ENCODE assay signal across 11 cellular contexts in the genomic region with DNA sequence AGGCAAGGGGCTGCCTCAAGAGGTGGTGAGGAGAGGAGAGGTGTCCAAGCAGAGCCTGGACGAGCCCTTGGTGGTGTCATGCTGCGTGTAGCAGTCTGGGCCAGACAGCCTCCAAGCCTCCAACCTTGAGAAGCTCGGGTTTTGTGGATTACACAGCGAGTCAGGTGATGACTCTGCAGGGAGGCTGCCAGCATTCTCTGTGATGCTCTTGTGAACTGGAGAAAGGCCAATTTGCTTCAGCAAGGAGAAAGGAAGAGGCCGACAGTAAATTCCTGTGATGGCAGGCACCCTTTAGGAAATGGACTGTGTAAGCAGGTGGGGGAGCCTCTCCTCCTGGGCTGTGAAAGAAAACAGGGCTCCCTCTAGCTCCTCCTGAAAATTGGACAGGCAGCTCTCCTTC. TPM values are rescaled to one million over a fixed set of nuclear protein-coding genes. Genes with fewer than 3 reads are reported as not detected.
DNase-seq lines count a peak whose midpoint lies in the region; ATAC-seq and TF ChIP-seq lines count a peak whose summit lies in the region.
"Had no signal": no experiment of that assay in that cellular context is flagged by ENCODE, and none has a peak within 500 bp of the region (broad histone marks: within the 10 kb centered on the region; RNA-seq: fewer than 3 reads in every experiment).

No MANE protein-coding gene starts in this region.

- H3K27me3 Mint-ChIP-seq in type B pancreatic cell: peaks cover 4% of the 10 kb centered on the region
- H3K27me3 Mint-ChIP-seq: activated naive CD8-positive, alpha-beta T cell had no signal

- H3K4me3 ChIP-seq in fibroblast of the aortic adventitia (ENCODE audit: low read depth, low read length): no peak overlapping the region

- peak overlapping the region; percentile 30 for H3K27ac Mint-ChIP-seq in type B pancreatic cell
- H3K27ac Mint-ChIP-seq: activated naive CD8-positive, alpha-beta T cell had no signal

- ATAC-seq in GM18870 (IDR thresholded peaks at IDR 0.05; ENCODE audit: unreplicated experiment): no peak
- ATAC-seq: activated CD4-positive, CD25-positive, alpha-beta regulatory T cell treated with anti-CD3 and anti-CD28 coated beads, Interleukin-2, amount 50 U/mL, for 24 hours had no signal

- TF ChIP-seq CTCF in fibroblast of the aortic adventitia (IDR thresholded peaks at IDR 0.05; ENCODE audit: insufficient read depth, low read length): no peak
- no peak for TF ChIP-seq CTCF in type B pancreatic cell (conservative IDR thresholded peaks at IDR 0.05)

- H3K4me3 Mint-ChIP-seq in type B pancreatic cell: no peak overlapping the region
- H3K4me3 Mint-ChIP-seq: activated naive CD8-positive, alpha-beta T cell had no signal

- no peaks in the 10 kb centered on the region for H3K4me1 Mint-ChIP-seq in type B pancreatic cell (ENCODE audit: unreplicated experiment)

- H3K9me3 Mint-ChIP-seq in type B pancreatic cell: peaks cover 6% of the 10 kb centered on the region

- H3K36me3 Mint-ChIP-seq in type B pancreatic cell: no peaks in the 10 kb centered on the region
- H3K36me3 Mint-ChIP-seq: activated naive CD8-positive, alpha-beta T cell had no signal

- peak; percentile 8 to 54 for DNase-seq in NCI-H446 (lab: John Stamatoyannopoulos, UW)
- no peak for DNase-seq in NCI-H446 treated with DMSO at 0.1 percent for 48 hours (lab: John Stamatoyannopoulos, UW)
- peak; percentile 42 for DNase-seq in RPMI7951 (ENCODE audit: low read depth)
- DNase-seq in fibroblast of the aortic adventitia (ENCODE audit: low read depth): peak; percentile 57
- DNase-seq in type B pancreatic cell (ENCODE audit: extremely low spot score, unreplicated experiment): no peak
- DNase-seq in inferior parietal cortex (ENCODE audit: extremely low spot score): no peak
- DNase-seq in D341Med (ENCODE audit: low spot score): no peak
- DNase-seq: NCI-H82 had no signal

RNA-seq across cellular contexts. Expression of a gene that starts 36.0 kb away (rescaled TPM):
- 47.0 and 48.9 TPM in 2 replicates for total RNA-seq in RPMI7951 (2014; rRNA removed; shearing (Covaris generic))
- total RNA-seq in fibroblast of the aortic adventitia (ENCODE audit: low replicate concordance) (46.9 and 71.1 TPM in 2 replicates), type B pancreatic cell (ENCODE audit: low replicate concordance) (20.7 and 35.1 TPM in 2 replicates)

RNA-seq across cellular contexts. Expression of a gene that starts 48.7 kb away (rescaled TPM):
- total RNA-seq in RPMI7951 (2014; rRNA removed; shearing (Covaris generic)): 66.8 and 69.0 TPM in 2 replicates
- total RNA-seq in fibroblast of the aortic adventitia (ENCODE audit: low replicate concordance) (8.2 and 13.1 TPM in 2 replicates), type B pancreatic cell (ENCODE audit: low replicate concordance) (108 and 130 TPM in 2 replicates)

Comparison
In these comparisons a context has a peak if more than half of its experiments do, and no peak if none do; other contexts are left out.
1. DNase-seq: peak in NCI-H446 (2 of 2), RPMI7951 (single experiment) and fibroblast of the aortic adventitia (single experiment); none in NCI-H446 treated with DMSO at 0.1 percent for 48 hours (single experiment), type B pancreatic cell (single experiment), inferior parietal cortex (single experiment) and D341Med (single experiment).